2 cellular contexts compared by ENCODE assay signal in the genomic region with DNA sequence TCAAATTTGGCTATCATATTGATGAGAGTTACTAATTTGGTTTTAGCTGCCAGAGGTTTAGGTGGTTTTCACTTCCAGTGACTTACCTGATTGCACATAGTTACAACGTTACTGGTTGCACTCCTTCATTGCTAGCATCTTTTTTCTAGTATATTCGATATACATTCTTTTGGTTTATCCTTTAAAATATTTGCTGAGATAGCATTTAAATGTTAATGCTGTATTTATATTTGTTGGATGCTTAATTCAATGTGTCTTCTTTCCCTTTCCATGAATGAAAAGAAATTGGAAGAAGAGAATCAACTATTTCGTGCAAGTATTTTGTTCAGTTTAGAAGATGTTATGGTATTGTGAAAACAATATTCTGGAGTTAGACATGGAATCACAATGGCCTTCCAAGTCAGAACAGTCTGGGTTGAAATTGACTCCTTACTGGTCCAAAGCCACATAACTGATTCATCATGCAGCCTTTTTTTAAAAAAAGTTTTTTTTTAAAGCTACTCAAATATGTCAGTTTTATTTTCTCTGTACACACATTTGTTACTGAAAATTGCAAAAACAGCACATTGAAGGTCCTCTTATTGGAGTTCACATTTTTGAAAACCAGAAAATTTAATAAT.
TF ChIP-seq lines count a peak whose summit lies in the region.

No MANE protein-coding gene starts in this region.

TF ChIP-seq in SK-N-SH, 30 proteins besides CTCF, POLR2A, EP300 and RAD21:
- TF ChIP-seq, protein P1, sequence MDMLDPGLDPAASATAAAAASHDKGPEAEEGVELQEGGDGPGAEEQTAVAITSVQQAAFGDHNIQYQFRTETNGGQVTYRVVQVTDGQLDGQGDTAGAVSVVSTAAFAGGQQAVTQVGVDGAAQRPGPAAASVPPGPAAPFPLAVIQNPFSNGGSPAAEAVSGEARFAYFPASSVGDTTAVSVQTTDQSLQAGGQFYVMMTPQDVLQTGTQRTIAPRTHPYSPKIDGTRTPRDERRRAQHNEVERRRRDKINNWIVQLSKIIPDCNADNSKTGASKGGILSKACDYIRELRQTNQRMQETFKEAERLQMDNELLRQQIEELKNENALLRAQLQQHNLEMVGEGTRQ (IDR thresholded peaks at IDR 0.05; ENCODE audit: borderline replicate concordance, low read depth, low read length): no peak
- TF ChIP-seq NRF1 (IDR thresholded peaks at IDR 0.05; ENCODE audit: low read depth, low read length) (no peak), NFIC (IDR thresholded peaks at IDR 0.05; ENCODE audit: borderline replicate concordance) (no peak), TCF12 (IDR thresholded peaks at IDR 0.05) (no peak), RXRA (IDR thresholded peaks at IDR 0.05; ENCODE audit: borderline replicate concordance, low read depth) (no peak), SIN3A (IDR thresholded peaks at IDR 0.05; ENCODE audit: borderline replicate concordance, low read depth, low read length) (no peak), JUND (IDR thresholded peaks at IDR 0.05) (no peak)
- TF ChIP-seq, protein P2, sequence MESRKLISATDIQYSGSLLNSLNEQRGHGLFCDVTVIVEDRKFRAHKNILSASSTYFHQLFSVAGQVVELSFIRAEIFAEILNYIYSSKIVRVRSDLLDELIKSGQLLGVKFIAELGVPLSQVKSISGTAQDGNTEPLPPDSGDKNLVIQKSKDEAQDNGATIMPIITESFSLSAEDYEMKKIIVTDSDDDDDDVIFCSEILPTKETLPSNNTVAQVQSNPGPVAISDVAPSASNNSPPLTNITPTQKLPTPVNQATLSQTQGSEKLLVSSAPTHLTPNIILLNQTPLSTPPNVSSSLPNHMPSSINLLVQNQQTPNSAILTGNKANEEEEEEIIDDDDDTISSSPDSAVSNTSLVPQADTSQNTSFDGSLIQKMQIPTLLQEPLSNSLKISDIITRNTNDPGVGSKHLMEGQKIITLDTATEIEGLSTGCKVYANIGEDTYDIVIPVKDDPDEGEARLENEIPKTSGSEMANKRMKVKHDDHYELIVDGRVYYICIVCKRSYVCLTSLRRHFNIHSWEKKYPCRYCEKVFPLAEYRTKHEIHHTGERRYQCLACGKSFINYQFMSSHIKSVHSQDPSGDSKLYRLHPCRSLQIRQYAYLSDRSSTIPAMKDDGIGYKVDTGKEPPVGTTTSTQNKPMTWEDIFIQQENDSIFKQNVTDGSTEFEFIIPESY (IDR thresholded peaks at IDR 0.05; ENCODE audit: borderline replicate concordance, low read depth): no peak
- TF ChIP-seq, protein P3, sequence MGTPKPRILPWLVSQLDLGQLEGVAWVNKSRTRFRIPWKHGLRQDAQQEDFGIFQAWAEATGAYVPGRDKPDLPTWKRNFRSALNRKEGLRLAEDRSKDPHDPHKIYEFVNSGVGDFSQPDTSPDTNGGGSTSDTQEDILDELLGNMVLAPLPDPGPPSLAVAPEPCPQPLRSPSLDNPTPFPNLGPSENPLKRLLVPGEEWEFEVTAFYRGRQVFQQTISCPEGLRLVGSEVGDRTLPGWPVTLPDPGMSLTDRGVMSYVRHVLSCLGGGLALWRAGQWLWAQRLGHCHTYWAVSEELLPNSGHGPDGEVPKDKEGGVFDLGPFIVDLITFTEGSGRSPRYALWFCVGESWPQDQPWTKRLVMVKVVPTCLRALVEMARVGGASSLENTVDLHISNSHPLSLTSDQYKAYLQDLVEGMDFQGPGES (IDR thresholded peaks at IDR 0.05; ENCODE audit: low read depth, low read length): no peak
TF ChIP-seq in SK-N-SH: peak in this region for 0.

TF ChIP-seq in SK-N-SH treated with all-trans-retinoic acid at 6 μM for 48 hours, 23 proteins besides CTCF, POLR2A, EP300 and RAD21 (continued from another document):
- TF ChIP-seq, protein P4, sequence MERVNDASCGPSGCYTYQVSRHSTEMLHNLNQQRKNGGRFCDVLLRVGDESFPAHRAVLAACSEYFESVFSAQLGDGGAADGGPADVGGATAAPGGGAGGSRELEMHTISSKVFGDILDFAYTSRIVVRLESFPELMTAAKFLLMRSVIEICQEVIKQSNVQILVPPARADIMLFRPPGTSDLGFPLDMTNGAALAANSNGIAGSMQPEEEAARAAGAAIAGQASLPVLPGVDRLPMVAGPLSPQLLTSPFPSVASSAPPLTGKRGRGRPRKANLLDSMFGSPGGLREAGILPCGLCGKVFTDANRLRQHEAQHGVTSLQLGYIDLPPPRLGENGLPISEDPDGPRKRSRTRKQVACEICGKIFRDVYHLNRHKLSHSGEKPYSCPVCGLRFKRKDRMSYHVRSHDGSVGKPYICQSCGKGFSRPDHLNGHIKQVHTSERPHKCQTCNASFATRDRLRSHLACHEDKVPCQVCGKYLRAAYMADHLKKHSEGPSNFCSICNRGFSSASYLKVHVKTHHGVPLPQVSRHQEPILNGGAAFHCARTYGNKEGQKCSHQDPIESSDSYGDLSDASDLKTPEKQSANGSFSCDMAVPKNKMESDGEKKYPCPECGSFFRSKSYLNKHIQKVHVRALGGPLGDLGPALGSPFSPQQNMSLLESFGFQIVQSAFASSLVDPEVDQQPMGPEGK (CRISPR knock-in tag; IDR thresholded peaks at IDR 0.05; ENCODE audit: borderline replicate concordance): no peak
